Comparison of ENCODE assay signal across 8 cellular contexts in the genomic region with DNA sequence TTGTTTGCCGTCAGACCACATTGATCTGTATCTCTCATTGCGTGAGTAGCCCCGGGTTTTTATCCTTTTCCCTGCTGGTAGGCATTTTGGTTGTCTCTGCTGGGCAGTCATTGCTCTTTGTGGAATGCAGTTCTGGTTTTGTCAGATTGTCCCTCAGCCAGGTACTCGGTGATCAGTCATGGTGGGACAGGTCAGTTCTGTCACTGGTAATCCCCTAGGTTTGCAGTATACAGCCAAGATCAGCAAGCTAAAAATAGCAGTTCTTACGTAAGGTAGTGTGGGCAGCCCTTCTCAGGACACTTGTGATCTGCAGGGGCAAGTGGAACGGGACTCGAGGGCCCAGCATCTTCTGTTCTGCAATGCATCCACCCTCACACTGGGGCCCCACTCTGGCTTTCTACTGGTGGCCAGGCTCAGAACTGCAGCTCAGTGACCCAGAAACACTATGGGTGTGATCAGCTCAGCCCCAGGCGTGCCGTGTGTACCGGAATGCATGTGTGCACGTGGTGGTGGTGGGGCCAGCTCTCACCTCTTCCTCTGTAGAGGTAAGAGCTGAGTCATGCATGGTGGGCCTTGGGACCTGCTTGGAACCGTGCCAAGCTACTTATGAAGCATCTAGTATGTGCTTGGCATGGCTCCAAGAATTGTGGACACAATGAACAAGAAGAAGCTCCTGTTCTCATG. TPM values are rescaled to one million over a fixed set of nuclear protein-coding genes. Genes with fewer than 3 reads are reported as not detected.
DNase-seq lines count a peak whose midpoint lies in the region; ATAC-seq and TF ChIP-seq lines count a peak whose summit lies in the region.

No MANE protein-coding gene starts in this region.

- ATAC-seq in GM19455 (IDR thresholded peaks at IDR 0.05; ENCODE audit: unreplicated experiment) (peak; percentile 65), HG03520 (IDR thresholded peaks at IDR 0.05; ENCODE audit: unreplicated experiment) (peak; percentile 74)
- ATAC-seq in natural killer cell treated with Interleukin-12 subunit alpha and Interleukin-12 subunit beta and Interleukin-15 and Interleukin-18, amount 100 ng/mL, for 72 hours = peak; percentile 68 to 79

- H3K27me3 Mint-ChIP-seq in chondrocyte (ENCODE audit: low read depth) = no peaks in the 10 kb centered on the region
- H3K27me3 Mint-ChIP-seq in natural killer cell treated with Interleukin-12 subunit alpha and Interleukin-12 subunit beta and Interleukin-15 and Interleukin-18, amount 100 ng/mL, for 72 hours = no peaks in the 10 kb centered on the region

- peak overlapping the region; percentile 6 for H3K4me3 Mint-ChIP-seq in chondrocyte (ENCODE audit: unreplicated experiment)
- H3K4me3 Mint-ChIP-seq in natural killer cell treated with Interleukin-12 subunit alpha and Interleukin-12 subunit beta and Interleukin-15 and Interleukin-18, amount 100 ng/mL, for 72 hours = peak overlapping the region; percentile 94

- H3K27ac Mint-ChIP-seq in chondrocyte (ENCODE audit: unreplicated experiment) = peak overlapping the region; percentile 37
- H3K27ac Mint-ChIP-seq in natural killer cell treated with Interleukin-12 subunit alpha and Interleukin-12 subunit beta and Interleukin-15 and Interleukin-18, amount 100 ng/mL, for 72 hours = peak overlapping the region; percentile 92 to 93

- no peaks in the 10 kb centered on the region for H3K9me3 Mint-ChIP-seq in chondrocyte (ENCODE audit: low read depth)
- H3K9me3 Mint-ChIP-seq in natural killer cell treated with Interleukin-12 subunit alpha and Interleukin-12 subunit beta and Interleukin-15 and Interleukin-18, amount 100 ng/mL, for 72 hours = no peaks in the 10 kb centered on the region

- peaks cover 16% of the 10 kb centered on the region for H3K36me3 Mint-ChIP-seq in chondrocyte (ENCODE audit: low read depth)
- H3K36me3 Mint-ChIP-seq in natural killer cell treated with Interleukin-12 subunit alpha and Interleukin-12 subunit beta and Interleukin-15 and Interleukin-18, amount 100 ng/mL, for 72 hours = peaks cover 8% of the 10 kb centered on the region

- DNase-seq in DMS79 (lab: John Stamatoyannopoulos, UW) = peak; percentile 15
- DNase-seq in activated CD4-positive, CD25-positive, alpha-beta regulatory T cell treated with anti-CD3 and anti-CD28 coated beads, Interleukin-2, amount 50 U/mL, for 72 hours = peak; percentile 73
- no peak for DNase-seq in chondrocyte (ENCODE audit: low spot score)
- peak; percentile 82 for DNase-seq in natural killer cell treated with Interleukin-12 subunit alpha and Interleukin-12 subunit beta and Interleukin-15 and Interleukin-18, amount 100 ng/mL, for 72 hours (ENCODE audit: low spot score)
- DNase-seq in globus pallidus (ENCODE audit: low spot score) = no peak

- peak overlapping the region; percentile 64 for H3K27ac ChIP-seq in temporal lobe (ENCODE audit: low read depth, low read length)

- peaks cover 48% of the 10 kb centered on the region for H3K4me1 Mint-ChIP-seq in chondrocyte (ENCODE audit: low read depth)
- peaks cover 71 to 81% of the 10 kb centered on the region in 2 donors for H3K4me1 Mint-ChIP-seq in natural killer cell treated with Interleukin-12 subunit alpha and Interleukin-12 subunit beta and Interleukin-15 and Interleukin-18, amount 100 ng/mL, for 72 hours (ENCODE audit: low read depth in 2 of 2)

- peak; percentile 33 for TF ChIP-seq CTCF in chondrocyte (IDR thresholded peaks at IDR 0.05)

RNA-seq across cellular contexts. Expression of gene PLEKHF1, which starts 6.3 kb away (rescaled TPM):
- total RNA-seq in chondrocyte (10.1 to 29.4 TPM (median 28.6 TPM) in 3 replicates), temporal lobe (0.49 TPM)
- 10 to 100 TPM; 15.6 to 17.7 TPM for total RNA-seq in natural killer cell treated with Interleukin-12 subunit alpha and Interleukin-12 subunit beta and Interleukin-15 and Interleukin-18, amount 100 ng/mL, for 72 hours

RNA-seq across cellular contexts. Expression of gene C19orf12, which starts 43.5 kb away (rescaled TPM):
- total RNA-seq in chondrocyte (43.7 to 46.9 TPM (median 46.4 TPM) in 3 replicates), temporal lobe (35.9 TPM)
- total RNA-seq in natural killer cell treated with Interleukin-12 subunit alpha and Interleukin-12 subunit beta and Interleukin-15 and Interleukin-18, amount 100 ng/mL, for 72 hours = 10 to 100 TPM; 44.8 to 50.8 TPM

Comparison
In these comparisons a context has a peak if more than half of its experiments do, and no peak if none do; other contexts are left out.
1. DNase-seq: peak in DMS79 (single experiment), activated CD4-positive, CD25-positive, alpha-beta regulatory T cell treated with anti-CD3 and anti-CD28 coated beads, Interleukin-2, amount 50 U/mL, for 72 hours (single experiment) and natural killer cell treated with Interleukin-12 subunit alpha and Interleukin-12 subunit beta and Interleukin-15 and Interleukin-18, amount 100 ng/mL, for 72 hours (single experiment); none in chondrocyte (single experiment) and globus pallidus (single experiment).
2. Peak in every context shown above with its lines, with median percentiles within 50 percentile points of each other: ATAC-seq.